Comparison of ENCODE assay signal across 8 cellular contexts in the genomic region with DNA sequence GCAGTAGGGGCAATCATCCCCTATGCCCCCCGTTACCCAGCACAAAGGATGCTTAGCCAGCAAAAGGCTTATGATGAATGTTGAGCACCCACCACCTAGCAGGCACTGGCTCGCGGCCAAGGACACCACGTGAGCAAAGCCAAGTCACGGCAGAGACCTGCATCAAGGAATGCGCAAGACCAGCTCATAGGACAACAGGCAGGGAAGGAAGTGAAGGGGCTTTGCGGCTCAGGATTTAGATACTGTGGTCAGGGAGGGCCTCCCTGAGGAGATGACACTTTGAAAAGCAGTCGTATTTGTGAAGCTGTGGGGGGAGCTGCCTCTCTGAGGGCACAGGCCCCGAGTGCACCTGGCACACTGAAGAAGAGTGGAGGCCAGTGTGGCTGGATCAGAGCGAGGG. TPM values are rescaled to one million over a fixed set of nuclear protein-coding genes. Genes with fewer than 3 reads are reported as not detected.
DNase-seq lines count a peak whose midpoint lies in the region; ATAC-seq and TF ChIP-seq lines count a peak whose summit lies in the region.

No MANE protein-coding gene starts in this region.

- TF ChIP-seq CTCF in body of pancreas (IDR thresholded peaks at IDR 0.05): no peak
- TF ChIP-seq CTCF in vagina (IDR thresholded peaks at IDR 0.05): no peak
- no peak for TF ChIP-seq CTCF in GM10266 (IDR thresholded peaks at IDR 0.05; ENCODE audit: control insufficient read depth, insufficient read depth, low read depth, missing control alignments)

- WGBS in body of pancreas, 2 donors: 37 to 57% methylated on average over 10 of the region's 10 CpGs
- WGBS in mesendoderm (ENCODE audit: extremely low coverage, insufficient coverage, low lambda C conversion rate): no CpG with 5 or more reads among the region's 10 CpGs

- POLR2A ChIA-PET in T-cell (lab: Charles Lee): interaction anchor here in 1 of 2 donors (0.8 kb wide), 1 partner anchor 10 kb away, joined by 3 read pairs; no protein-coding TSS in a partner anchor

- H3K4me3 ChIP-seq in body of pancreas (no peak overlapping the region), mesendoderm (ENCODE audit: low read length) (no peak overlapping the region), vagina (no peak overlapping the region)

- peak overlapping the region in 2 of 3 donors; percentile 1 to 90 for H3K4me3 Mint-ChIP-seq in T-cell

- intact Hi-C loops in body of pancreas (cut with DNase I): no loop called here
- intact Hi-C loops in vagina (cut with DNase I): no loop called here

- H3K4me2 ChIP-seq in mesendoderm (ENCODE audit: low read length): no peak overlapping the region

- no peak overlapping the region for H2BK15ac ChIP-seq in mesendoderm (replicated peaks; ENCODE audit: low read depth)

- H3K9ac ChIP-seq in mesendoderm (ENCODE audit: low read length): no peak overlapping the region

- H3K27ac ChIP-seq in body of pancreas: peak overlapping the region in 2 of 4 donors; percentile 16 to 41
- H3K27ac ChIP-seq in mesendoderm (ENCODE audit: low read depth, low read length): no peak overlapping the region
- H3K27ac ChIP-seq in vagina: peak overlapping the region; percentile 71

- peak overlapping the region; percentile 96 to 99 for H3K27ac Mint-ChIP-seq in T-cell

- H3K36me3 Mint-ChIP-seq in T-cell: no peaks in the 10 kb centered on the region

- H2BK120ac ChIP-seq in mesendoderm (ENCODE audit: low read depth, low read length): no peak overlapping the region

- DNase-seq in SIG-M5 treated with dmso at 0.1 percent for 504 hours (lab: John Stamatoyannopoulos, UW; ENCODE audit: unreplicated experiment): peak; percentile 79
- no peak for DNase-seq in SIG-M5 (lab: John Stamatoyannopoulos, UW)
- DNase-seq in T-cell: peak; percentile 45 to 82 (median 70)
- peak in 3 of 4 donors; percentile 50 to 55 (median 51) for DNase-seq in body of pancreas
- DNase-seq in mesendoderm: peak; percentile 35
- DNase-seq in vagina (ENCODE audit: extremely low spot score in 2 of 2): no peak
- DNase-seq in GM10266 (ENCODE audit: extremely low spot score): no peak

- peaks cover 51% of the 10 kb centered on the region for H3K4me1 ChIP-seq in body of pancreas
- H3K4me1 ChIP-seq in mesendoderm (ENCODE audit: control insufficient read depth, low read depth, low read length): peaks cover 3% of the 10 kb centered on the region
- peaks cover 75% of the 10 kb centered on the region for H3K4me1 ChIP-seq in vagina

- no peak overlapping the region for H3K23ac ChIP-seq in mesendoderm (ENCODE audit: low read length)

- H4K8ac ChIP-seq in mesendoderm (ENCODE audit: low read depth, low read length): no peak overlapping the region

- no peak overlapping the region for H3K18ac ChIP-seq in mesendoderm (ENCODE audit: low read length)

- H3K4me1 Mint-ChIP-seq in T-cell: peaks cover 88 to 98% (median 90%) of the 10 kb centered on the region in 3 donors

- H4K5ac ChIP-seq in mesendoderm (ENCODE audit: low read length): no peak overlapping the region

- H3K79me2 ChIP-seq in mesendoderm (ENCODE audit: control insufficient read depth, insufficient read depth, low read length): peaks cover 38% of the 10 kb centered on the region

- H3K9me3 ChIP-seq in body of pancreas (no peaks in the 10 kb centered on the region), vagina (no peaks in the 10 kb centered on the region)

- H3K36me3 ChIP-seq in body of pancreas (replicated peaks in 1 of 2; ENCODE audit: insufficient read depth in 1 of 2, low read depth in 2 of 2): no peaks in the 10 kb centered on the region
- H3K36me3 ChIP-seq in mesendoderm (ENCODE audit: control insufficient read depth, insufficient read depth, low read length): no peaks in the 10 kb centered on the region
- H3K36me3 ChIP-seq in vagina: peaks cover 0 to 5% of the 10 kb centered on the region in 2 donors

- H2AK5ac ChIP-seq in mesendoderm (ENCODE audit: low read length): no peak overlapping the region

- no peak for TF ChIP-seq POLR2A in body of pancreas (IDR thresholded peaks at IDR 0.05)
- TF ChIP-seq POLR2A in vagina (IDR thresholded peaks at IDR 0.05): no peak

- H2BK5ac ChIP-seq in mesendoderm (ENCODE audit: low read length): no peak overlapping the region

- H3K56ac ChIP-seq in mesendoderm (ENCODE audit: low read length): no peak overlapping the region

- peaks cover 28% of the 10 kb centered on the region for H3K79me1 ChIP-seq in mesendoderm (ENCODE audit: low read length)

- ATAC-seq in T-cell (replicated peaks in 1 of 4) (peak; percentile 6 to 28 (median 12)), body of pancreas (no peak), HG02610 (IDR thresholded peaks at IDR 0.05; ENCODE audit: unreplicated experiment) (no peak)

- H3K27me3 ChIP-seq in body of pancreas (no peaks in the 10 kb centered on the region), mesendoderm (ENCODE audit: insufficient read depth, low read length, poor library complexity) (no peaks in the 10 kb centered on the region), vagina (no peaks in the 10 kb centered on the region)

- no peak overlapping the region for H3K4ac ChIP-seq in mesendoderm (ENCODE audit: low read depth, low read length)

- H3K9me3 Mint-ChIP-seq in T-cell: no peaks in the 10 kb centered on the region

- CTCF ChIA-PET in T-cell (lab: Charles Lee): interaction anchor here (1.0 to 3.0 kb wide), 4 partner anchors 12 to 35 kb away, joined by 3 to 16 read pairs (median 5); no protein-coding TSS in a partner anchor

- H3K27me3 Mint-ChIP-seq in T-cell: no peaks in the 10 kb centered on the region

RNA-seq across cellular contexts. Expression of gene SH2B3, which starts 32.8 kb away (rescaled TPM):
- total RNA-seq in T-cell: 10 to 100 TPM; 24.6 to 38.8 (median 28.8) TPM
- total RNA-seq in body of pancreas: 10 to 100 TPM; 23.1 to 41.9 TPM
- polyA plus RNA-seq in mesendoderm (2013, experiment 1 of 2): 21.1 TPM
- 21.3 TPM for polyA plus RNA-seq in mesendoderm (2013, experiment 2 of 2)
- total RNA-seq in vagina: 24.1 TPM

Comparison
In these comparisons a context has a peak if more than half of its experiments do, and no peak if none do; other contexts are left out.
1. DNase-seq: peak in SIG-M5 treated with dmso at 0.1 percent for 504 hours (single experiment), T-cell (34 of 34), body of pancreas (3 of 4) and mesendoderm (single experiment); none in SIG-M5 (single experiment), vagina (0 of 2) and GM10266 (single experiment).
2. ATAC-seq: peak in T-cell (4 of 4); none in body of pancreas (single experiment) and HG02610 (single experiment).